In genomic region chr11:76170473-76170872, GRCh38 we compare ENCODE assay signal across 1 cellular context.
TF ChIP-seq lines count a peak whose summit lies in the region.

No MANE protein-coding gene starts in this region.

TF ChIP-seq in SK-N-SH, 30 proteins besides CTCF, POLR2A, EP300 and RAD21 (continued from another document):
- no peak for TF ChIP-seq USF1 (IDR thresholded peaks at IDR 0.05; ENCODE audit: borderline replicate concordance, low read depth)
